8 cellular contexts compared by ENCODE assay signal in genomic region chr2:226790436-226790835, GRCh38. TPM values are rescaled to one million over a fixed set of nuclear protein-coding genes. Genes with fewer than 3 reads are reported as not detected.
DNase-seq lines count a peak whose midpoint lies in the region; ATAC-seq and TF ChIP-seq lines count a peak whose summit lies in the region.
"Had no signal": no experiment of that assay in that cellular context is flagged by ENCODE, and none has a peak within 500 bp of the region (broad histone marks: within the 10 kb centered on the region; RNA-seq: fewer than 3 reads in every experiment).

No MANE protein-coding gene starts in this region.

- peak overlapping the region; percentile 91 for H3K27ac ChIP-seq in HUES48 (ENCODE audit: low read depth, low read length)
- no peak overlapping the region for H3K27ac ChIP-seq in iPS-20b (ENCODE audit: low read length)
- H3K27ac ChIP-seq in spleen, result peak overlapping the region; percentile 85 to 94 (median 89)

- WGBS in spleen, 5 donors, result 83 to 96% (median 93%) methylated on average over 2 of the region's 2 CpGs

- H3K27ac Mint-ChIP-seq in activated CD8-positive, alpha-beta T cell treated with anti-CD3 and anti-CD28 coated beads for 36 hours, result peak overlapping the region; percentile 97

- no peaks in the 10 kb centered on the region for H3K27me3 Mint-ChIP-seq in activated CD8-positive, alpha-beta T cell treated with anti-CD3 and anti-CD28 coated beads for 36 hours

- H3K4me3 Mint-ChIP-seq in activated CD8-positive, alpha-beta T cell treated with anti-CD3 and anti-CD28 coated beads for 36 hours, result peak overlapping the region; percentile 87

- ATAC-seq in activated CD8-positive, alpha-beta T cell treated with anti-CD3 and anti-CD28 coated beads for 36 hours, result no peak
- ATAC-seq in GM21447 (IDR thresholded peaks at IDR 0.05; ENCODE audit: unreplicated experiment), result no peak

- H3K36me3 ChIP-seq in HUES48 (ENCODE audit: control insufficient read depth, insufficient read depth, low read length) (peaks cover 14% of the 10 kb centered on the region), iPS-20b (ENCODE audit: insufficient read depth, low read depth, low read length) (peaks cover 12% of the 10 kb centered on the region; the same call in 1 of the 2 replicates), spleen (no peaks in the 10 kb centered on the region)

- peaks cover 10% of the 10 kb centered on the region for H3K36me3 Mint-ChIP-seq in activated CD8-positive, alpha-beta T cell treated with anti-CD3 and anti-CD28 coated beads for 36 hours (ENCODE audit: low read depth)

- no peaks in the 10 kb centered on the region for H3K9me3 Mint-ChIP-seq in activated CD8-positive, alpha-beta T cell treated with anti-CD3 and anti-CD28 coated beads for 36 hours

- peak overlapping the region; percentile 71 for H3K4me3 ChIP-seq in HUES48 (ENCODE audit: low read depth, low read length)
- peak overlapping the region; percentile 66 for H3K4me3 ChIP-seq in iPS-20b (ENCODE audit: low read length)
- peak overlapping the region in 3 of 8 donors; percentile 56 to 86 (median 65) for H3K4me3 ChIP-seq in spleen

- TF ChIP-seq POLR2A in spleen (IDR thresholded peaks at IDR 0.05), result no peak

- peaks cover 59% of the 10 kb centered on the region for H3K4me1 Mint-ChIP-seq in activated CD8-positive, alpha-beta T cell treated with anti-CD3 and anti-CD28 coated beads for 36 hours (ENCODE audit: low read depth)

- intact Hi-C loops in activated CD8-positive, alpha-beta T cell treated with anti-CD3 and anti-CD28 coated beads for 36 hours (cut with micrococcal nuclease), result no loop called here
- intact Hi-C loops in spleen (cut with DNase I; ENCODE audit: low total_unique reads), result no loop called here

- TF ChIP-seq CTCF in activated CD8-positive, alpha-beta T cell treated with anti-CD3 and anti-CD28 coated beads for 36 hours (IDR thresholded peaks at IDR 0.05), result no peak
- TF ChIP-seq CTCF in spleen (IDR thresholded peaks at IDR 0.05 in 8 of 11, conservative IDR thresholded peaks at IDR 0.05 in 3 of 11), result no peak

- peak; percentile 4 for DNase-seq in activated CD8-positive, alpha-beta T cell treated with anti-CD3 and anti-CD28 coated beads for 36 hours
- no peak for DNase-seq in spleen
- no peak for DNase-seq in central memory CD4-positive, alpha-beta T cell
- no peak for DNase-seq in AG20443 (ENCODE audit: low spot score)

- H3K9ac ChIP-seq in HUES48 (ENCODE audit: low read depth, low read length) (peak overlapping the region; percentile 93), iPS-20b (ENCODE audit: low read depth, low read length) (peak overlapping the region; percentile 79)

- CTCF ChIA-PET in activated CD8-positive, alpha-beta T cell treated with anti-CD3 and anti-CD28 coated beads for 36 hours (lab: Charles Lee), result interaction anchor here (1.2 to 4.2 kb wide), 5 partner anchors 9 to 45 kb away, joined by 3 to 29 read pairs (median 6); partner anchors contain the start of gene IRS1

- H3K9me3 ChIP-seq in HUES48 (ENCODE audit: control insufficient read depth, insufficient read depth, low read length), result no peaks in the 10 kb centered on the region
- H3K9me3 ChIP-seq in iPS-20b (ENCODE audit: insufficient read depth, low read depth, low read length), result no peaks in the 10 kb centered on the region
- no peaks in the 10 kb centered on the region for H3K9me3 ChIP-seq in spleen
- H3K9me3 ChIP-seq: mucosa of descending colon had no signal

- no peaks in the 10 kb centered on the region for H3K27me3 ChIP-seq in HUES48 (ENCODE audit: control insufficient read depth, insufficient read depth, low read length)
- no peaks in the 10 kb centered on the region for H3K27me3 ChIP-seq in iPS-20b (ENCODE audit: insufficient read depth, low read length)
- H3K27me3 ChIP-seq in spleen (replicated peaks in 1 of 7), result no peaks in the 10 kb centered on the region

- POLR2A ChIA-PET in activated CD8-positive, alpha-beta T cell treated with anti-CD3 and anti-CD28 coated beads for 36 hours (lab: Charles Lee), result interaction anchor here (0.9 to 2.7 kb wide), 5 partner anchors 10 to 400 kb away, joined by 3 to 16 read pairs (median 4); partner anchors contain the start of gene RHBDD1

- H3K4me1 ChIP-seq in HUES48 (ENCODE audit: control insufficient read depth, insufficient read depth, low read length), result peaks cover 47% of the 10 kb centered on the region
- H3K4me1 ChIP-seq in iPS-20b (ENCODE audit: insufficient read depth, low read length), result peaks cover 34% of the 10 kb centered on the region; the same call in 1 of the 2 replicates
- H3K4me1 ChIP-seq in spleen, result peaks cover 4 to 56% (median 31%) of the 10 kb centered on the region in 6 donors

RNA-seq across cellular contexts. Expression of gene IRS1, which starts 9.2 kb away (rescaled TPM):
- total RNA-seq in activated CD8-positive, alpha-beta T cell treated with anti-CD3 and anti-CD28 coated beads for 36 hours, result 1 to 10 TPM; 3.5 to 4.0 TPM
- 10 to 100 TPM in 2 of 7 donors, 1 to 10 TPM in 5; 6.2 to 11.6 (median 9.3) TPM for total RNA-seq in spleen
- 1 to 10 TPM in 2 of 3 donors, under 1 TPM in 1; 0.89 to 1.5 (median 1.2) TPM for polyA plus RNA-seq in spleen

RNA-seq across cellular contexts. Expression of gene RHBDD1, which starts 45.4 kb away (rescaled TPM):
- 10 to 100 TPM; 34.3 to 35.9 TPM for total RNA-seq in activated CD8-positive, alpha-beta T cell treated with anti-CD3 and anti-CD28 coated beads for 36 hours
- total RNA-seq in spleen, result 10 to 100 TPM; 27.1 to 67.5 (median 51.2) TPM
- polyA plus RNA-seq in spleen, result 1 to 10 TPM; 6.1 to 8.0 (median 7.6) TPM
